23 cellular contexts compared by ENCODE assay signal in the genomic region with DNA sequence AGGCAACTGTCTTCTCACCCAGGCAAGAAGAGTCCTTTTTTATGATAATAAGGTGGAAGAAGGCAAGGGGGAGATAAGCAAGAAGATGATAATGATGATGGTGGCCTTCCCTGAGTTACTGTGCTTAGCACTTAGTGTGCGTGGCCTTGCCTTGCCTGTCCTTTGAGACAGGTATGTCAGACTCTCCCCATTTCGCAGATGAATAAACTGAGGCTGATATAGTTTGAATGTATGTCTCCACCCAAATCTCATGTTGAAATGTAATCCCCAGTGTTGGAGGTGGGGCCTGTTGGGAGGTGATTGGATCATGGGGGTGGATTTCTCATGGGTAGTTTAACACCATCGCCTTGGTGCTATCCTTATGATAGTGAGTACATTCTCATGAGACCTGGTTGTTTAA. TPM values are rescaled to one million over a fixed set of nuclear protein-coding genes. Genes with fewer than 3 reads are reported as not detected.
DNase-seq lines count a peak whose midpoint lies in the region; ATAC-seq, FAIRE-seq and TF ChIP-seq lines count a peak whose summit lies in the region.
"Had no signal": no experiment of that assay in that cellular context is flagged by ENCODE, and none has a peak within 500 bp of the region (broad histone marks: within the 10 kb centered on the region; RNA-seq: fewer than 3 reads in every experiment).

No MANE protein-coding gene starts in this region.

- WGBS in HepG2 (ENCODE audit: low lambda C conversion rate), result 67% methylated on average over 3 of the region's 3 CpGs
- 94% methylated on average over 2 of the region's 3 CpGs for whole genome bisulfite sequencing in right lobe of liver (ENCODE audit: insufficient coverage, low coverage, low lambda C conversion rate, missing lambda C conversion rate)
- 3% methylated on average over 3 of the region's 3 CpGs for WGBS in K562 (ENCODE audit: insufficient coverage, low coverage, missing lambda C conversion rate)

- H3K27ac Mint-ChIP-seq in stimulated activated memory B cell treated with anti-CD40 and anti-IgM and Interleukin-4, amounts not matched to agents 10 μg/mL and 1 μg/mL and 100 μg/mL, for 72 hours, result peak overlapping the region; percentile 40
- H3K27ac Mint-ChIP-seq: CD14-positive monocyte; CD4-positive, alpha-beta memory T cell; CD4-positive, CD25-positive, alpha-beta regulatory T cell; CD8-positive, alpha-beta memory T cell had no signal

- H4K20me1 ChIP-seq in HepG2 (ENCODE audit: insufficient read depth, low read length) (no peaks in the 10 kb centered on the region), K562 (replicated peaks; ENCODE audit: control insufficient read depth, insufficient read depth, low read length) (no peaks in the 10 kb centered on the region)
- H4K20me1 ChIP-seq: BLaER1 had no signal

- TF ChIP-seq EP300 in HepG2 (IDR thresholded peaks at IDR 0.05; ENCODE audit: low read depth in 2 of 2, low read length in 2 of 2), result no peak
- no peak for TF ChIP-seq EP300 in HepG2 (CRISPR knock-in tag; IDR thresholded peaks at IDR 0.05; ENCODE audit: borderline replicate concordance)
- TF ChIP-seq EP300 in K562 (IDR thresholded peaks at IDR 0.05; ENCODE audit: low read length), result no peak

- CTCF ChIA-PET in HepG2 (lab: Yijun Ruan, JAX; ENCODE audit: low intra/inter-chr PET ratio, low total read pairs) (no interaction called here), K562 (lab: Yijun Ruan, JAX; ENCODE audit: low intra/inter-chr PET ratio) (no interaction called here)

- H3K4me3 Mint-ChIP-seq in stimulated activated memory B cell treated with anti-CD40 and anti-IgM and Interleukin-4, amounts not matched to agents 10 μg/mL and 1 μg/mL and 100 μg/mL, for 72 hours, result no peak overlapping the region
- H3K4me3 Mint-ChIP-seq: CD14-positive monocyte; CD4-positive, alpha-beta memory T cell; CD4-positive, CD25-positive, alpha-beta regulatory T cell; CD8-positive, alpha-beta memory T cell had no signal

- H3K4me3 ChIP-seq in HepG2 (replicated peaks in 1 of 3; ENCODE audit: insufficient read depth in 1 of 3, low read depth in 2 of 3, low read length in 3 of 3), result no peak overlapping the region
- no peak overlapping the region for H3K4me3 ChIP-seq in right lobe of liver
- H3K4me3 ChIP-seq in K562, result no peak overlapping the region
- no peak overlapping the region for H3K4me3 ChIP-seq in uterus
- H3K4me3 ChIP-seq: BLaER1 had no signal

- POLR2A ChIA-PET in HepG2 (lab: Yijun Ruan, JAX), result no interaction called here
- POLR2A ChIA-PET in K562 (lab: Yijun Ruan, JAX), result no interaction called here

- H3K9me1 ChIP-seq in K562 (ENCODE audit: control insufficient read depth, insufficient read depth, low read length), result no peaks in the 10 kb centered on the region

- TF ChIP-seq POLR2A in HepG2 (IDR thresholded peaks at IDR 0.05; ENCODE audit: insufficient read depth in 1 of 2, low read depth in 2 of 2, low read length in 2 of 2) (no peak), right lobe of liver (IDR thresholded peaks at IDR 0.05) (no peak), K562 (conservative IDR thresholded peaks at IDR 0.05) (no peak), uterus (IDR thresholded peaks at IDR 0.05) (no peak)

- in situ Hi-C loops in HepG2 (cut with HindIII; ENCODE audit: extremely low pct_ligation_motif_present, low pct_unique_long_range_greater_than_20kb), result no loop called here
- in situ Hi-C loops in K562 (cut with MboI), result no loop called here

- ATAC-seq in HepG2 (no peak), right lobe of liver (no peak), K562 (no peak), HG03432 (IDR thresholded peaks at IDR 0.05; ENCODE audit: unreplicated experiment) (no peak)
- no peak for ATAC-seq in stimulated activated memory B cell treated with anti-CD40 and anti-IgM and Interleukin-4, amounts not matched to agents 10 μg/mL and 1 μg/mL and 100 μg/mL, for 72 hours

- no peak overlapping the region for H3K4me2 ChIP-seq in HepG2 (ENCODE audit: low read depth, low read length)
- no peak overlapping the region for H3K4me2 ChIP-seq in K562 (ENCODE audit: insufficient read depth, low read length)
- H3K4me2 ChIP-seq: BLaER1 had no signal

- TF ChIP-seq RAD21 in HepG2 (CRISPR knock-in tag; IDR thresholded peaks at IDR 0.05) (no peak), K562 (CRISPR knock-in tag; conservative IDR thresholded peaks at IDR 0.05 in 1 of 2, IDR thresholded peaks at IDR 0.05 in 1 of 2) (no peak)

- H3K9me3 ChIP-seq in HepG2 (ENCODE audit: low read length), result no peaks in the 10 kb centered on the region; the same call in 1 of the 2 replicates
- no peaks in the 10 kb centered on the region for H3K9me3 ChIP-seq in right lobe of liver
- H3K9me3 ChIP-seq in K562 (replicated peaks; ENCODE audit: control insufficient read depth, insufficient read depth, low read depth, low read length), result no peaks in the 10 kb centered on the region; the same call in 1 of the 2 replicates
- H3K9me3 ChIP-seq in uterus, result no peaks in the 10 kb centered on the region

- H3K27me3 ChIP-seq in HepG2 (ENCODE audit: control insufficient read depth in 1 of 2, insufficient read depth in 2 of 2, low read length in 2 of 2) (no peaks in the 10 kb centered on the region), right lobe of liver (no peaks in the 10 kb centered on the region), K562 (ENCODE audit: control insufficient read depth in 2 of 2, insufficient read depth in 2 of 2, low read length in 2 of 2) (no peaks in the 10 kb centered on the region), uterus (no peaks in the 10 kb centered on the region)
- H3K27me3 ChIP-seq: BE2C, BLaER1 had no signal

- no peak overlapping the region for H3K9ac ChIP-seq in HepG2 (ENCODE audit: insufficient read depth, low read depth, low read length)
- no peak overlapping the region for H3K9ac ChIP-seq in K562 (ENCODE audit: insufficient read depth in 1 of 2, low read depth in 2 of 2, low read length in 2 of 2)
- H3K9ac ChIP-seq: BLaER1 had no signal

- H3K27me3 Mint-ChIP-seq in stimulated activated memory B cell treated with anti-CD40 and anti-IgM and Interleukin-4, amounts not matched to agents 10 μg/mL and 1 μg/mL and 100 μg/mL, for 72 hours, result no peaks in the 10 kb centered on the region
- H3K27me3 Mint-ChIP-seq: CD4-positive, alpha-beta memory T cell; CD4-positive, CD25-positive, alpha-beta regulatory T cell; CD8-positive, alpha-beta memory T cell had no signal

- H3K27ac ChIP-seq in HepG2 (ENCODE audit: extremely low read length, insufficient read depth, low read length), result no peak overlapping the region
- no peak overlapping the region for H3K27ac ChIP-seq in right lobe of liver
- no peak overlapping the region for H3K27ac ChIP-seq in K562 (ENCODE audit: extremely low read depth, low read depth, low read length)
- no peak overlapping the region for H3K27ac ChIP-seq in uterus
- H3K27ac ChIP-seq: 22Rv1, BLaER1 had no signal

- DNase-seq in HepG2 (ENCODE audit: low spot score) (no peak), right lobe of liver (no peak), K562 (ENCODE audit: extremely low read depth in 1 of 4, low spot score in 3 of 4) (no peak), uterus (no peak)
- DNase-seq: ACHN; BE2C; C1 segment of cervical spinal cord; CD4-positive, alpha-beta memory T cell; CD4-positive, CD25-positive, alpha-beta regulatory T cell; CD8-positive, alpha-beta memory T cell; COR-L47; DMS79 treated with DMSO at 0.1 percent for 48 hours; GF-D8 had no signal

- peaks cover 31% of the 10 kb centered on the region for H3K4me1 Mint-ChIP-seq in stimulated activated memory B cell treated with anti-CD40 and anti-IgM and Interleukin-4, amounts not matched to agents 10 μg/mL and 1 μg/mL and 100 μg/mL, for 72 hours

- H2AFZ ChIP-seq in HepG2 (ENCODE audit: low read length) (no peak overlapping the region), K562 (ENCODE audit: low read depth, low read length) (no peak overlapping the region)

- H3K36me3 Mint-ChIP-seq in stimulated activated memory B cell treated with anti-CD40 and anti-IgM and Interleukin-4, amounts not matched to agents 10 μg/mL and 1 μg/mL and 100 μg/mL, for 72 hours, result peaks cover 7% of the 10 kb centered on the region

- H3K36me3 ChIP-seq in HepG2 (replicated peaks in 1 of 2; ENCODE audit: control insufficient read depth in 1 of 2, insufficient read depth in 2 of 2, low read length in 2 of 2), result no peaks in the 10 kb centered on the region
- H3K36me3 ChIP-seq in right lobe of liver, result no peaks in the 10 kb centered on the region
- H3K36me3 ChIP-seq in K562 (ENCODE audit: control insufficient read depth, insufficient read depth, low read length), result no peaks in the 10 kb centered on the region
- H3K36me3 ChIP-seq in uterus, result no peaks in the 10 kb centered on the region
- H3K36me3 ChIP-seq: BE2C, BLaER1 had no signal

- intact Hi-C loops in HepG2 (cut with micrococcal nuclease; ENCODE audit: unreplicated experiment), result no loop called here
- intact Hi-C loops in right lobe of liver (cut with DNase I), result no loop called here
- intact Hi-C loops in K562 (cut with micrococcal nuclease), result no loop called here
- intact Hi-C loops in uterus (cut with DNase I; ENCODE audit: low total_unique reads), result no loop called here

- H3K9me3 Mint-ChIP-seq in stimulated activated memory B cell treated with anti-CD40 and anti-IgM and Interleukin-4, amounts not matched to agents 10 μg/mL and 1 μg/mL and 100 μg/mL, for 72 hours, result no peaks in the 10 kb centered on the region

- no peak for TF ChIP-seq CTCF in HepG2 (CRISPR knock-in tag; IDR thresholded peaks at IDR 0.05)
- TF ChIP-seq CTCF in right lobe of liver (IDR thresholded peaks at IDR 0.05), result no peak
- no peak for TF ChIP-seq CTCF in K562 (IDR thresholded peaks at IDR 0.05 in 2 of 3, conservative IDR thresholded peaks at IDR 0.05 in 1 of 3; ENCODE audit: insufficient read depth in 2 of 3, low read depth in 1 of 3, low read length in 3 of 3)
- TF ChIP-seq CTCF in uterus (IDR thresholded peaks at IDR 0.05), result no peak

- no peak for FAIRE-seq in HepG2 (lab: Jason Lieb, UNC)
- no peak for FAIRE-seq in K562 (lab: Jason Lieb, UNC)
- FAIRE-seq: D721Med, G401.6, GM12891, GM19239 had no signal

- H3K4me1 ChIP-seq in HepG2 (ENCODE audit: insufficient read depth, low read length) (peaks cover 32% of the 10 kb centered on the region), right lobe of liver (peaks cover 0 to 9% (median 3%) of the 10 kb centered on the region in 4 donors), K562 (replicated peaks in 1 of 2; ENCODE audit: control insufficient read depth in 2 of 2, insufficient read depth in 2 of 2, low read length in 2 of 2) (no peaks in the 10 kb centered on the region), uterus (no peaks in the 10 kb centered on the region)
- H3K4me1 ChIP-seq: BE2C had no signal

- H3K79me2 ChIP-seq in HepG2 (ENCODE audit: insufficient read depth, low read length) (no peaks in the 10 kb centered on the region), K562 (ENCODE audit: control insufficient read depth, insufficient read depth, low read length) (no peaks in the 10 kb centered on the region)

- BruUV-seq in HepG2 (replicated peaks; lab: Mats Ljungman, UMichigan) (no TSS peak), K562 (replicated peaks; lab: Mats Ljungman, UMichigan) (no TSS peak)

RNA-seq across cellular contexts. Expression of a gene that starts 8.6 kb away (rescaled TPM):
- total RNA-seq in HepG2 (2016; rRNA removed; fragmentation: Illumina TruSeq; extraction: Trizol) (10.5 and 16.7 TPM in 2 replicates), right lobe of liver (10 to 100 TPM in 1 of 6 experiments, 1 to 10 TPM in 5; 4.4 to 10.2 (median 7.2) TPM), K562 (2014; rRNA removed) (1.3 and 1.9 TPM in 2 replicates), K562 (2014; rRNA removed; fragmentation: Illumina TruSeq; extraction: Trizol) (0.69 and 0.77 TPM in 2 replicates), K562 (2015; rRNA removed; fragmentation: Illumina TruSeq; extraction: Trizol) (0.83 and 1.0 TPM in 2 replicates), K562 (2021) (1.9 and 4.3 TPM in 2 replicates), uterus (10 to 100 TPM in 2 of 4 donors, 1 to 10 TPM in 2; 2.1 to 22.8 (median 8.9) TPM)
- 0.79 and 0.81 TPM in 2 replicates for total RNA-seq in HepG2 (2016; cell fraction: cytosol; rRNA removed; fragmentation: Illumina TruSeq; extraction: Trizol; ENCODE audit: low read depth)
- total RNA-seq in HepG2 (2016; cell fraction: insoluble cytoplasmic fraction; rRNA removed; fragmentation: Illumina TruSeq; extraction: Trizol), result 11.3 and 14.6 TPM in 2 replicates
- 3.8 and 3.9 TPM in 2 replicates for total RNA-seq in HepG2 (2016; cell fraction: membrane; rRNA removed; fragmentation: Illumina TruSeq; extraction: Trizol)
- total RNA-seq in HepG2 (2016; cell fraction: nucleus; rRNA removed; fragmentation: Illumina TruSeq; extraction: Trizol), result 8.6 and 11.6 TPM in 2 replicates
- polyA plus RNA-seq in HepG2 (2011; rRNA removed) (4.8 and 6.7 TPM in 2 replicates), K562 (2011; rRNA removed) (0.67 and 0.91 TPM in 2 replicates), K562 (2014; fragmentation: Illumina TruSeq; extraction: Trizol) (1.7 and 2.0 TPM in 2 replicates), K562 (2014; fragmentation: Nextera tagmentation; extraction: Ambion mirVana) (under 1 TPM; 0.21 to 0.39 TPM), K562 (2014; rRNA removed) (0.82 and 1.7 TPM in 2 replicates)
- 3.6 TPM in 2 replicates for polyA plus RNA-seq in HepG2 (2011; cell fraction: cytosol; rRNA removed)
- polyA plus RNA-seq in HepG2 (2011; cell fraction: nucleus; rRNA removed), result 16.1 and 17.1 TPM in 2 replicates
- 4.8 and 5.6 TPM in 2 replicates for polyA plus RNA-seq in HepG2 (2012)
- 0.70 and 0.71 TPM in 2 replicates for polyA plus RNA-seq in HepG2 (2016; cell fraction: cytosol; fragmentation: Illumina TruSeq; extraction: Trizol; ENCODE audit: low read depth)
- polyA plus RNA-seq in HepG2 (2016; cell fraction: insoluble cytoplasmic fraction; fragmentation: Illumina TruSeq; extraction: Trizol; ENCODE audit: low read depth), result 12.8 and 14.3 TPM in 2 replicates
- polyA plus RNA-seq in HepG2 (2016; cell fraction: membrane; fragmentation: Illumina TruSeq; extraction: Trizol; ENCODE audit: low read depth), result 2.1 and 2.2 TPM in 2 replicates
- polyA plus RNA-seq in HepG2 (2016; cell fraction: nucleus; fragmentation: Illumina TruSeq; extraction: Trizol; ENCODE audit: insufficient read depth, low read depth), result 10.5 and 12.9 TPM in 2 replicates
- polyA minus RNA-seq in HepG2 (2011; rRNA and poly(A)+ RNA removed; ENCODE audit: low replicate concordance), result 35.2 and 111 TPM in 2 replicates
- polyA minus RNA-seq in HepG2 (2011; cell fraction: cytosol; rRNA and poly(A)+ RNA removed), result 6.7 and 6.8 TPM in 2 replicates
- polyA minus RNA-seq in HepG2 (2011; cell fraction: nucleus; rRNA and poly(A)+ RNA removed), result 12.4 and 16.2 TPM in 2 replicates
- total RNA-seq in K562 (2011; cell fraction: chromatin; rRNA removed; ENCODE audit: low replicate concordance), result 1.1 and 3.1 TPM in 2 replicates
- total RNA-seq in K562 (2011; cell fraction: nucleolus; rRNA removed), result 1.7 and 1.8 TPM in 2 replicates
- total RNA-seq in K562 (2011; cell fraction: nucleoplasm; rRNA removed), result 1.5 and 2.1 TPM in 2 replicates
- 1.1 and 1.3 TPM in 2 replicates for polyA plus RNA-seq in K562 (2011; cell fraction: cytosol; rRNA removed)
- polyA plus RNA-seq in K562 (2011; cell fraction: nucleus; rRNA removed), result 0.87 and 1.5 TPM in 2 replicates
- 2.0 and 7.6 TPM in 2 replicates for polyA plus RNA-seq in K562 (2012)
- 0.39 and 1.6 TPM in 2 replicates for polyA minus RNA-seq in K562 (2011; rRNA and poly(A)+ RNA removed)
- 0.73 and 0.76 TPM in 2 replicates for polyA minus RNA-seq in K562 (2011; cell fraction: cytosol; rRNA and poly(A)+ RNA removed)
- 1.00 and 1.5 TPM in 2 replicates for polyA minus RNA-seq in K562 (2011; cell fraction: nucleus; rRNA and poly(A)+ RNA removed)

RNA-seq across cellular contexts. Expression of a gene that starts 23.0 kb away (rescaled TPM):
- total RNA-seq in HepG2 (2016; rRNA removed; fragmentation: Illumina TruSeq; extraction: Trizol), result 6.5 and 7.5 TPM in 2 replicates
- 1.1 and 1.7 TPM in 2 replicates for total RNA-seq in HepG2 (2016; cell fraction: cytosol; rRNA removed; fragmentation: Illumina TruSeq; extraction: Trizol; ENCODE audit: low read depth)
- 6.6 and 7.4 TPM in 2 replicates for total RNA-seq in HepG2 (2016; cell fraction: insoluble cytoplasmic fraction; rRNA removed; fragmentation: Illumina TruSeq; extraction: Trizol)
- total RNA-seq in HepG2 (2016; cell fraction: membrane; rRNA removed; fragmentation: Illumina TruSeq; extraction: Trizol), result 2.5 and 2.8 TPM in 2 replicates
- total RNA-seq in HepG2 (2016; cell fraction: nucleus; rRNA removed; fragmentation: Illumina TruSeq; extraction: Trizol), result 3.5 and 4.5 TPM in 2 replicates
- polyA plus RNA-seq in HepG2 (2011; rRNA removed), result 10.6 and 17.5 TPM in 2 replicates
- polyA plus RNA-seq in HepG2 (2011; cell fraction: cytosol; rRNA removed), result 12.2 and 13.8 TPM in 2 replicates
- 8.3 and 11.0 TPM in 2 replicates for polyA plus RNA-seq in HepG2 (2011; cell fraction: nucleus; rRNA removed)
- 7.5 and 8.1 TPM in 2 replicates for polyA plus RNA-seq in HepG2 (2012)
- polyA plus RNA-seq in HepG2 (2016; cell fraction: cytosol; fragmentation: Illumina TruSeq; extraction: Trizol; ENCODE audit: low read depth), result 1.2 and 1.9 TPM in 2 replicates
- 8.9 and 10.5 TPM in 2 replicates for polyA plus RNA-seq in HepG2 (2016; cell fraction: insoluble cytoplasmic fraction; fragmentation: Illumina TruSeq; extraction: Trizol; ENCODE audit: low read depth)
- 1.7 and 2.1 TPM in 2 replicates for polyA plus RNA-seq in HepG2 (2016; cell fraction: membrane; fragmentation: Illumina TruSeq; extraction: Trizol; ENCODE audit: low read depth)
- 5.1 and 5.6 TPM in 2 replicates for polyA plus RNA-seq in HepG2 (2016; cell fraction: nucleus; fragmentation: Illumina TruSeq; extraction: Trizol; ENCODE audit: insufficient read depth, low read depth)
- polyA minus RNA-seq in HepG2 (2011; rRNA and poly(A)+ RNA removed; ENCODE audit: low replicate concordance), result 18.8 and 54.6 TPM in 2 replicates
- 4.9 and 5.5 TPM in 2 replicates for polyA minus RNA-seq in HepG2 (2011; cell fraction: cytosol; rRNA and poly(A)+ RNA removed)
- 6.3 and 12.1 TPM in 2 replicates for polyA minus RNA-seq in HepG2 (2011; cell fraction: nucleus; rRNA and poly(A)+ RNA removed)
- 10 to 100 TPM; 19.2 to 23.0 (median 22.5) TPM for total RNA-seq in right lobe of liver
- not detected in 2 replicates for total RNA-seq in K562 (2011; cell fraction: chromatin; rRNA removed; ENCODE audit: low replicate concordance)
- total RNA-seq in K562 (2011; cell fraction: nucleolus; rRNA removed), result not detected in 2 replicates
- not detected in 2 replicates for total RNA-seq in K562 (2011; cell fraction: nucleoplasm; rRNA removed)
- total RNA-seq in K562 (2014; rRNA removed), result not detected in 2 replicates
- not detected in 2 replicates for total RNA-seq in K562 (2014; rRNA removed; fragmentation: Illumina TruSeq; extraction: Trizol)
- 0.25 TPM in 1 of 2 replicates, not detected in the other for total RNA-seq in K562 (2015; rRNA removed; fragmentation: Illumina TruSeq; extraction: Trizol)
- 0.29 TPM in 1 of 2 replicates, not detected in the other for total RNA-seq in K562 (2021)
- polyA plus RNA-seq in K562 (2011; rRNA removed), result not detected in 2 replicates
- not detected in 2 replicates for polyA plus RNA-seq in K562 (2011; cell fraction: cytosol; rRNA removed)
- not detected in 2 replicates for polyA plus RNA-seq in K562 (2011; cell fraction: nucleus; rRNA removed)
- 0.22 TPM in 1 of 2 replicates, not detected in the other for polyA plus RNA-seq in K562 (2012)
- polyA plus RNA-seq in K562 (2014; fragmentation: Illumina TruSeq; extraction: Trizol), result not detected in 2 replicates
- polyA plus RNA-seq in K562 (2014; fragmentation: Nextera tagmentation; extraction: Ambion mirVana), result under 1 TPM in 1 of 2 experiments, not detected in 1; 0.06 TPM
- polyA plus RNA-seq in K562 (2014; rRNA removed), result not detected in 2 replicates
- polyA minus RNA-seq in K562 (2011; rRNA and poly(A)+ RNA removed), result not detected in 2 replicates
- not detected in 2 replicates for polyA minus RNA-seq in K562 (2011; cell fraction: cytosol; rRNA and poly(A)+ RNA removed)
- not detected in 2 replicates for polyA minus RNA-seq in K562 (2011; cell fraction: nucleus; rRNA and poly(A)+ RNA removed)
- 10 to 100 TPM in 1 of 4 donors, 1 to 10 TPM in 3; 3.8 to 19.8 (median 7.4) TPM for total RNA-seq in uterus

RNA-seq across cellular contexts. Expression of a gene that starts 48.6 kb away (rescaled TPM):
- total RNA-seq in HepG2 (2016; rRNA removed; fragmentation: Illumina TruSeq; extraction: Trizol), result 0.24 and 0.44 TPM in 2 replicates
- not detected in 2 replicates for total RNA-seq in HepG2 (2016; cell fraction: cytosol; rRNA removed; fragmentation: Illumina TruSeq; extraction: Trizol; ENCODE audit: low read depth)
- 0.11 TPM in 1 of 2 replicates, not detected in the other for total RNA-seq in HepG2 (2016; cell fraction: insoluble cytoplasmic fraction; rRNA removed; fragmentation: Illumina TruSeq; extraction: Trizol)
- 0.10 TPM in 1 of 2 replicates, not detected in the other for total RNA-seq in HepG2 (2016; cell fraction: membrane; rRNA removed; fragmentation: Illumina TruSeq; extraction: Trizol)
- total RNA-seq in HepG2 (2016; cell fraction: nucleus; rRNA removed; fragmentation: Illumina TruSeq; extraction: Trizol), result not detected in 2 replicates
- polyA plus RNA-seq in HepG2 (2011; rRNA removed), result 0.05 and 0.10 TPM in 2 replicates
- 0.07 and 0.09 TPM in 2 replicates for polyA plus RNA-seq in HepG2 (2011; cell fraction: cytosol; rRNA removed)
- polyA plus RNA-seq in HepG2 (2011; cell fraction: nucleus; rRNA removed), result 0.13 and 0.23 TPM in 2 replicates
- polyA plus RNA-seq in HepG2 (2012), result not detected in 2 replicates
- not detected in 2 replicates for polyA plus RNA-seq in HepG2 (2016; cell fraction: cytosol; fragmentation: Illumina TruSeq; extraction: Trizol; ENCODE audit: low read depth)
- polyA plus RNA-seq in HepG2 (2016; cell fraction: insoluble cytoplasmic fraction; fragmentation: Illumina TruSeq; extraction: Trizol; ENCODE audit: low read depth), result 0.20 TPM in 1 of 2 replicates, not detected in the other
- not detected in 2 replicates for polyA plus RNA-seq in HepG2 (2016; cell fraction: membrane; fragmentation: Illumina TruSeq; extraction: Trizol; ENCODE audit: low read depth)
- not detected in 2 replicates for polyA plus RNA-seq in HepG2 (2016; cell fraction: nucleus; fragmentation: Illumina TruSeq; extraction: Trizol; ENCODE audit: insufficient read depth, low read depth)
- 0.98 TPM in 1 of 2 replicates, not detected in the other for polyA minus RNA-seq in HepG2 (2011; rRNA and poly(A)+ RNA removed; ENCODE audit: low replicate concordance)
- polyA minus RNA-seq in HepG2 (2011; cell fraction: cytosol; rRNA and poly(A)+ RNA removed), result not detected in 2 replicates
- polyA minus RNA-seq in HepG2 (2011; cell fraction: nucleus; rRNA and poly(A)+ RNA removed), result not detected in 2 replicates
- 10 to 100 TPM in 1 of 6 experiments, 1 to 10 TPM in 5; 5.2 to 13.4 (median 7.1) TPM for total RNA-seq in right lobe of liver
- not detected in 2 replicates for total RNA-seq in K562 (2011; cell fraction: chromatin; rRNA removed; ENCODE audit: low replicate concordance)
- not detected in 2 replicates for total RNA-seq in K562 (2011; cell fraction: nucleolus; rRNA removed)
- not detected in 2 replicates for total RNA-seq in K562 (2011; cell fraction: nucleoplasm; rRNA removed)
- total RNA-seq in K562 (2014; rRNA removed), result not detected in 2 replicates
- not detected in 2 replicates for total RNA-seq in K562 (2014; rRNA removed; fragmentation: Illumina TruSeq; extraction: Trizol)
- not detected in 2 replicates for total RNA-seq in K562 (2015; rRNA removed; fragmentation: Illumina TruSeq; extraction: Trizol)
- 0.13 and 0.22 TPM in 2 replicates for total RNA-seq in K562 (2021)
- not detected in 2 replicates for polyA plus RNA-seq in K562 (2011; rRNA removed)
- not detected in 2 replicates for polyA plus RNA-seq in K562 (2011; cell fraction: cytosol; rRNA removed)
- not detected in 2 replicates for polyA plus RNA-seq in K562 (2011; cell fraction: nucleus; rRNA removed)
- 0.03 TPM in 1 of 2 replicates, not detected in the other for polyA plus RNA-seq in K562 (2012)
- polyA plus RNA-seq in K562 (2014; fragmentation: Illumina TruSeq; extraction: Trizol), result 0.14 TPM in 1 of 2 replicates, not detected in the other
- not detected for polyA plus RNA-seq in K562 (2014; fragmentation: Nextera tagmentation; extraction: Ambion mirVana)
- 0.85 TPM in 1 of 2 replicates, not detected in the other for polyA plus RNA-seq in K562 (2014; rRNA removed)
- polyA minus RNA-seq in K562 (2011; rRNA and poly(A)+ RNA removed), result not detected in 2 replicates
- polyA minus RNA-seq in K562 (2011; cell fraction: cytosol; rRNA and poly(A)+ RNA removed), result not detected in 2 replicates
- polyA minus RNA-seq in K562 (2011; cell fraction: nucleus; rRNA and poly(A)+ RNA removed), result not detected in 2 replicates
- total RNA-seq in uterus, result 10 to 100 TPM in 2 of 4 donors, 1 to 10 TPM in 1, under 1 TPM in 1; 0.59 to 18.1 (median 6.1) TPM
- total RNA-seq: A673 had no signal
